In the genomic region with DNA sequence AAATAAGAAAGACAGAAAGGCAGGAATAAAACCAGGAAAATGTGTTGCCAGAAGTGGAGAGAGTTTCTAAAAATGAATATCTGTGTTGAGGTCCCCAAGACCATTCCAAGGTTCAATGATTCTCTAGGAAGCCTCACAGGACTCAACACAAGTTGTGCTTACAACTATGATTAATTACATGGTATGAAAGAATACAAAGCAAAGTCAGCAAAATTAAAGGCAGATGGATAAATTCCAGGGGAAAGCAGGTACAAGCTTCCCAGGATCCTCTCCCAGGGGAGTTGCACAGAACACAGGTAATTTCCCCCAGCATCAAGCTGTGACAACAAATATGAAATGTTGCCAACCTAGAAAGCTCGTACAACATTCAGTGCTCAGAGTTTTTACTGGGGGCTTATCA, we compare ENCODE assay signal across 29 cellular contexts.
"Had no signal": no experiment of that assay in that cellular context is flagged by ENCODE, and none has a peak within 500 bp of the region (broad histone marks: within the 10 kb centered on the region; RNA-seq: fewer than 3 reads in every experiment).

No MANE protein-coding gene starts in this region.

- H3K4me1 Mint-ChIP-seq: stimulated activated effector memory CD8-positive, alpha-beta T cell treated with anti-CD3 and anti-CD28 coated beads, Interleukin-12 subunit alpha, Interleukin-12 subunit beta, amount 100 ng/mL, for 72 hours; stimulated activated memory B cell treated with anti-CD40 and anti-IgM and Interleukin-4, amounts not matched to agents 10 μg/mL and 1 μg/mL and 100 μg/mL, for 72 hours; stimulated activated naive B cell treated with anti-CD40 and anti-IgM and Interleukin-4, amounts not matched to agents 10 μg/mL and 1 μg/mL and 100 μg/mL, for 72 hours; stimulated activated naive CD8-positive, alpha-beta T cell treated with anti-CD3 and anti-CD28 coated beads, Interleukin-15, amount 100 ng/mL, for 72 hours had no signal

- H3K9me3 ChIP-seq: stomach, suprapubic skin, testis, thoracic aorta, thyroid gland, tibial artery, tibial nerve, upper lobe of left lung, upper lobe of right lung, uterus, vagina had no signal

- H3K27me3 Mint-ChIP-seq: stimulated activated memory B cell treated with anti-CD40 and anti-IgM and Interleukin-4, amounts not matched to agents 10 μg/mL and 1 μg/mL and 100 μg/mL, for 72 hours; stimulated activated naive B cell treated with anti-CD40 and anti-IgM and Interleukin-4, amounts not matched to agents 10 μg/mL and 1 μg/mL and 100 μg/mL, for 72 hours; stimulated activated naive CD8-positive, alpha-beta T cell treated with anti-CD3 and anti-CD28 coated beads, Interleukin-15, amount 100 ng/mL, for 72 hours; stimulated activated naive CD8-positive, alpha-beta T cell treated with anti-CD3 and anti-CD28 coated beads, Interleukin-15, Interleukin-2, amounts not matched to agents 100 ng/mL and 50 ng/mL, for 24 hours; type B pancreatic cell had no signal

- H3K27me3 ChIP-seq: stomach, suprapubic skin, testis, thyroid gland, tibial nerve, transverse colon, upper lobe of left lung, upper lobe of right lung, uterus, vagina had no signal

- H3K4me1 ChIP-seq: stomach, suprapubic skin, testis, thyroid gland, tibial artery, tibial nerve, transverse colon, upper lobe of left lung, upper lobe of right lung, uterus, vagina had no signal

- ATAC-seq: stimulated activated effector memory CD8-positive, alpha-beta T cell treated with anti-CD3 and anti-CD28 coated beads, Interleukin-12 subunit alpha, Interleukin-12 subunit beta, amount 100 ng/mL, for 72 hours; stimulated activated memory B cell treated with anti-CD40 and anti-IgM and Interleukin-4, amounts not matched to agents 10 μg/mL and 1 μg/mL and 100 μg/mL, for 72 hours; stimulated activated naive B cell treated with anti-CD40 and anti-IgM and Interleukin-4, amounts not matched to agents 10 μg/mL and 1 μg/mL and 100 μg/mL, for 72 hours; stimulated activated naive CD8-positive, alpha-beta T cell treated with anti-CD3 and anti-CD28 coated beads, Interleukin-15, amount 100 ng/mL, for 72 hours; stimulated activated naive CD8-positive, alpha-beta T cell treated with anti-CD3 and anti-CD28 coated beads, Interleukin-15, Interleukin-2, amounts not matched to agents 100 U/mL and 50 U/mL, for 24 hours; upper lobe of right lung had no signal

- H3K4me3 ChIP-seq: stomach, suprapubic skin, testis, thoracic aorta, thyroid gland, tibial artery, tibial nerve, transverse colon, upper lobe of left lung, upper lobe of right lung, uterus, vagina had no signal

- DNase-seq: stimulated activated CD4-positive, alpha-beta T cell treated with anti-CD3 and anti-CD28 coated beads, Interleukin-2, amount 100 ng/mL, for 48 hours; stimulated activated CD4-positive, alpha-beta T cell treated with anti-CD3 and anti-CD28 coated beads, Interleukin-4, amount 100 ng/mL, for 1 hour; stimulated activated CD4-positive, alpha-beta T cell treated with anti-CD3 and anti-CD28 coated beads, Interleukin-4, amount 100 ng/mL, for 24 hours; stimulated activated CD4-positive, alpha-beta T cell treated with anti-CD3 and anti-CD28 coated beads, Interleukin-4, amount 100 ng/mL, for 4 hours; stimulated activated CD8-positive, alpha-beta memory T cell treated with anti-CD3 and anti-CD28 coated beads, Interleukin-4, amount 100 ng/mL, for 48 hours; stimulated activated naive B cell treated with anti-CD40 and anti-IgM and Interleukin-4, amounts not matched to agents 10 μg/mL and 1 μg/mL and 100 μg/mL, for 72 hours; stimulated activated naive CD4-positive, alpha-beta T cell; stimulated activated naive CD4-positive, alpha-beta T cell treated with Interleukin-2 at 50 U/mL for 16 hours; stimulated activated naive CD8-positive, alpha-beta T cell treated with anti-CD3 and anti-CD28 coated beads, Interleukin-15, amount 100 ng/mL, for 72 hours; stimulated activated naive CD8-positive, alpha-beta T cell treated with anti-CD3 and anti-CD28 coated beads, Interleukin-15, Interleukin-2, amounts not matched to agents 100 U/mL and 50 U/mL, for 24 hours; stomach; substantia nigra; testis; thyroid gland; tibial artery; transverse colon; trophoblast cell; upper lobe of left lung; upper lobe of right lung; uterus had no signal

- H3K27ac Mint-ChIP-seq: stimulated activated effector memory CD8-positive, alpha-beta T cell treated with anti-CD3 and anti-CD28 coated beads, Interleukin-12 subunit alpha, Interleukin-12 subunit beta, amount 100 ng/mL, for 72 hours; stimulated activated memory B cell treated with anti-CD40 and anti-IgM and Interleukin-4, amounts not matched to agents 10 μg/mL and 1 μg/mL and 100 μg/mL, for 72 hours; stimulated activated naive B cell treated with anti-CD40 and anti-IgM and Interleukin-4, amounts not matched to agents 10 μg/mL and 1 μg/mL and 100 μg/mL, for 72 hours; stimulated activated naive CD8-positive, alpha-beta T cell treated with anti-CD3 and anti-CD28 coated beads, Interleukin-15, amount 100 ng/mL, for 72 hours; stimulated activated naive CD8-positive, alpha-beta T cell treated with anti-CD3 and anti-CD28 coated beads, Interleukin-15, Interleukin-2, amounts not matched to agents 100 ng/mL and 50 ng/mL, for 24 hours; type B pancreatic cell had no signal

- FAIRE-seq: urothelium cell line had no signal

- H3K36me3 Mint-ChIP-seq: stimulated activated effector memory CD8-positive, alpha-beta T cell treated with anti-CD3 and anti-CD28 coated beads, Interleukin-12 subunit alpha, Interleukin-12 subunit beta, amount 100 ng/mL, for 72 hours; stimulated activated memory B cell treated with anti-CD40 and anti-IgM and Interleukin-4, amounts not matched to agents 10 μg/mL and 1 μg/mL and 100 μg/mL, for 72 hours; stimulated activated naive B cell treated with anti-CD40 and anti-IgM and Interleukin-4, amounts not matched to agents 10 μg/mL and 1 μg/mL and 100 μg/mL, for 72 hours; type B pancreatic cell had no signal

- H3K4me3 Mint-ChIP-seq: stimulated activated effector memory CD8-positive, alpha-beta T cell treated with anti-CD3 and anti-CD28 coated beads, Interleukin-12 subunit alpha, Interleukin-12 subunit beta, amount 100 ng/mL, for 72 hours; stimulated activated memory B cell treated with anti-CD40 and anti-IgM and Interleukin-4, amounts not matched to agents 10 μg/mL and 1 μg/mL and 100 μg/mL, for 72 hours; stimulated activated naive B cell treated with anti-CD40 and anti-IgM and Interleukin-4, amounts not matched to agents 10 μg/mL and 1 μg/mL and 100 μg/mL, for 72 hours; stimulated activated naive CD8-positive, alpha-beta T cell treated with anti-CD3 and anti-CD28 coated beads, Interleukin-15, amount 100 ng/mL, for 72 hours; stimulated activated naive CD8-positive, alpha-beta T cell treated with anti-CD3 and anti-CD28 coated beads, Interleukin-15, Interleukin-2, amounts not matched to agents 100 ng/mL and 50 ng/mL, for 24 hours; type B pancreatic cell had no signal

- H3K36me3 ChIP-seq: stomach, suprapubic skin, thoracic aorta, thyroid gland, tibial artery, tibial nerve, transverse colon, upper lobe of left lung, upper lobe of right lung, uterus, vagina had no signal

- H3K9me3 Mint-ChIP-seq: stimulated activated naive CD8-positive, alpha-beta T cell treated with anti-CD3 and anti-CD28 coated beads, Interleukin-15, amount 100 ng/mL, for 72 hours had no signal

- H3K27ac ChIP-seq: stomach, suprapubic skin, testis, thoracic aorta, thyroid gland, tibial artery, tibial nerve, transverse colon, upper lobe of left lung, upper lobe of right lung, uterus, vagina had no signal
